8 cellular contexts compared by ENCODE assay signal in genomic region chrX:12955882-12956703, GRCh38. TPM values are rescaled to one million over a fixed set of nuclear protein-coding genes. Genes with fewer than 3 reads are reported as not detected.
DNase-seq lines count a peak whose midpoint lies in the region; ATAC-seq, FAIRE-seq and TF ChIP-seq lines count a peak whose summit lies in the region.

No MANE protein-coding gene starts in this region.

- no peak for FAIRE-seq in A549 (lab: Jason Lieb, UNC)

- CTCF ChIA-PET in A549 (lab: Yijun Ruan, JAX) = interaction anchor here (0.6 to 4.9 kb wide), 6 partner anchors 10 to 532 kb away, joined by 3 to 26 read pairs (median 3); no protein-coding TSS in a partner anchor

- peak overlapping the region; percentile 78 to 95 for H3K27ac ChIP-seq in A549

- DNase-seq in A549 (ENCODE audit: low read depth in 1 of 2, low spot score in 1 of 2) = peak in 1 of 2 experiments; percentile 50
- peak; percentile 77 for DNase-seq in SKM-1 (lab: John Stamatoyannopoulos, UW; ENCODE audit: unreplicated experiment)
- peak; percentile 16 for DNase-seq in amniotic stem cell (lab: John Stamatoyannopoulos, UW)
- DNase-seq in kidney tubule cell (ENCODE audit: low spot score) = peak; percentile 68
- DNase-seq in NCI-H1105 (lab: John Stamatoyannopoulos, UW) = no peak

- no peak overlapping the region for H3K4me3 ChIP-seq in A549

- no peaks in the 10 kb centered on the region for H3K27me3 Mint-ChIP-seq in stimulated activated memory B cell treated with anti-CD40 and anti-IgM and Interleukin-4, amounts not matched to agents 10 μg/mL and 1 μg/mL and 100 μg/mL, for 72 hours

- ATAC-seq in A549 (peak; percentile 57 to 64; a peak in 5 of 6 replicates), GM19023 (IDR thresholded peaks at IDR 0.05; ENCODE audit: unreplicated experiment) (peak; percentile 53), HG03378 (IDR thresholded peaks at IDR 0.05; ENCODE audit: unreplicated experiment) (peak; percentile 42)
- ATAC-seq in stimulated activated memory B cell treated with anti-CD40 and anti-IgM and Interleukin-4, amounts not matched to agents 10 μg/mL and 1 μg/mL and 100 μg/mL, for 72 hours = peak; percentile 80

- POLR2A ChIA-PET in A549 (lab: Yijun Ruan, JAX) = interaction anchor here (0.7 to 1.2 kb wide), 3 partner anchors 19 to 22 kb away, joined by 3 to 9 read pairs (median 5); partner anchors contain the start of gene TMSB4X

- 73% methylated on average over 16 of the region's 20 CpGs for WGBS in A549 (ENCODE audit: missing lambda C conversion rate)

- peak overlapping the region; percentile 57 for H3K4me2 ChIP-seq in A549

- H3K4me1 ChIP-seq in A549 = peaks cover 21% of the 10 kb centered on the region

- no peaks in the 10 kb centered on the region for H3K36me3 Mint-ChIP-seq in stimulated activated memory B cell treated with anti-CD40 and anti-IgM and Interleukin-4, amounts not matched to agents 10 μg/mL and 1 μg/mL and 100 μg/mL, for 72 hours

- TF ChIP-seq CTCF in A549 (IDR thresholded peaks at IDR 0.05) = no peak

- H3K4me1 Mint-ChIP-seq in stimulated activated memory B cell treated with anti-CD40 and anti-IgM and Interleukin-4, amounts not matched to agents 10 μg/mL and 1 μg/mL and 100 μg/mL, for 72 hours = peaks cover 67% of the 10 kb centered on the region

- H3K9me3 ChIP-seq in A549 = no peaks in the 10 kb centered on the region

- H3K4me3 Mint-ChIP-seq in stimulated activated memory B cell treated with anti-CD40 and anti-IgM and Interleukin-4, amounts not matched to agents 10 μg/mL and 1 μg/mL and 100 μg/mL, for 72 hours = peak overlapping the region; percentile 73

- no peaks in the 10 kb centered on the region for H3K9me3 Mint-ChIP-seq in stimulated activated memory B cell treated with anti-CD40 and anti-IgM and Interleukin-4, amounts not matched to agents 10 μg/mL and 1 μg/mL and 100 μg/mL, for 72 hours

- H3K27ac Mint-ChIP-seq in stimulated activated memory B cell treated with anti-CD40 and anti-IgM and Interleukin-4, amounts not matched to agents 10 μg/mL and 1 μg/mL and 100 μg/mL, for 72 hours = peak overlapping the region; percentile 97

- no peak for TF ChIP-seq POLR2A in A549 (IDR thresholded peaks at IDR 0.05; ENCODE audit: low read length)

- TF ChIP-seq RAD21 in A549 (conservative IDR thresholded peaks at IDR 0.05 in 1 of 2, IDR thresholded peaks at IDR 0.05 in 1 of 2) = no peak

- no peak for TF ChIP-seq EP300 in A549 (IDR thresholded peaks at IDR 0.05)

TF ChIP-seq in A549, 52 proteins besides CTCF, POLR2A, EP300 and RAD21:
- TF ChIP-seq, protein P1, sequence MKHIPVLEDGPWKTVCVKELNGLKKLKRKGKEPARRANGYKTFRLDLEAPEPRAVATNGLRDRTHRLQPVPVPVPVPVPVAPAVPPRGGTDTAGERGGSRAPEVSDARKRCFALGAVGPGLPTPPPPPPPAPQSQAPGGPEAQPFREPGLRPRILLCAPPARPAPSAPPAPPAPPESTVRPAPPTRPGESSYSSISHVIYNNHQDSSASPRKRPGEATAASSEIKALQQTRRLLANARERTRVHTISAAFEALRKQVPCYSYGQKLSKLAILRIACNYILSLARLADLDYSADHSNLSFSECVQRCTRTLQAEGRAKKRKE (CRISPR knock-in tag; IDR thresholded peaks at IDR 0.05; ENCODE audit: low read depth) = no peak
- TF ChIP-seq CEBPB (IDR thresholded peaks at IDR 0.05) = 0 out of 4 replicates have a peak, but pooled peaks of 1 of the 2 experiments have one; percentile 15

RNA-seq across cellular contexts. Expression of gene TMSB4X, which starts 18.8 kb away (rescaled TPM):
- polyA plus RNA-seq in A549 (2011; rRNA removed) = 3,130 and 3,742 TPM in 2 replicates
- 3,096 and 3,118 TPM in 2 replicates for polyA plus RNA-seq in A549 (2012; cell fraction: cytosol; rRNA removed)
- polyA plus RNA-seq in A549 (2012; cell fraction: nucleus; rRNA removed) = 460 and 1,554 TPM in 2 replicates
- polyA plus RNA-seq in A549 (2017; fragmentation: RNase III; extraction: RNeasy Plus Mini Kit Qiagen cat#74134 plus additional on column Dnase treatment) = 6,622 to 7,955 TPM (median 7,447 TPM) in 3 replicates
- 852 and 1,226 TPM in 2 replicates for polyA minus RNA-seq in A549 (2011; rRNA and poly(A)+ RNA removed)

RNA-seq across cellular contexts. Expression of gene TLR8, which starts 49.7 kb away (rescaled TPM):
- not detected in 2 replicates for polyA plus RNA-seq in A549 (2011; rRNA removed)
- polyA plus RNA-seq in A549 (2012; cell fraction: cytosol; rRNA removed) = not detected in 2 replicates
- polyA plus RNA-seq in A549 (2012; cell fraction: nucleus; rRNA removed) = not detected in 2 replicates
- not detected in 3 replicates for polyA plus RNA-seq in A549 (2017; fragmentation: RNase III; extraction: RNeasy Plus Mini Kit Qiagen cat#74134 plus additional on column Dnase treatment)
- not detected in 2 replicates for polyA minus RNA-seq in A549 (2011; rRNA and poly(A)+ RNA removed)
